In the genomic region with DNA sequence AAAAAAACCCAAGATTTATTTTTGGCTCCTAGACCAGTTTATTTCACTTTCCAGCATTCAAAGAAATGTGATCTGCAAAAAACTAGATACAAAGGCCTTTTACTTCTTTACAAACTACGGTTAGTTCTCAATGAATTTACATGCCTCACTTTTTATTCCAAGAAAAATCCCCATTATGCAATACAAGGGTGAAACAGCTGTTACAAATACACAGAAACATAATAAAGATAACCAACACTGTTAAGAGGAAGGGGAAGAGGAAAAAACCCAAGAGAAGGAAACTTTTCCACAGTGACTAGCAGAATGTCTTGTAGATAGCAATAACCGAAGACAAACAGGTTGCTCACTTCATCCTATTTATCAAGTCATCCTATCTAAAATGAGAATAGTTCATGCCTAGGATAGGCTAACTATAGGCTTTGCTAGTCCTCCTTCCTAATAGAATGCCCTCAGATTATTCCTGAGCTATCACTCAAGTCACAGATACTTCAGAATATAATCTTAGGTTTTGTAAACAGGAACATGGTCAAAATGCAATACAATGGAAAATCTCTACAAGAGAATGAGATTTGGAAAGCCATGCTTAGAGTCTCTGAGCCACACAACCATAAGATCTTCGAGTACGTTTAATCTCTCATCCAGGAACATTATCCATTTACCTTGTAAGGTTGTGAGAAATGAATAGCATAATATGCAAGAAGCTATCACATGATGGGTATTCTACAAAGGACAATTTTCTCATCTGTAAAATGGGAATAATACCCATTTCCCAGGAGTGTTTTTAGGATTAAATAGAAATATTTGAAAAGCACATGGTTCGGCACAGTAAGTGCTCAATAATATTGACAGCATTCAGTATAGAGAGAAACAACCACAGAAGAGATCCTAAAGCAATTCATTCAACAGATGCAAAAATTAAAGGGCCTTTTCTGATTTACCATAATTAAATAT, we compare ENCODE assay signal across 1 cellular context.
TF ChIP-seq lines count a peak whose summit lies in the region.

No MANE protein-coding gene starts in this region.

TF ChIP-seq in A549, 52 proteins besides CTCF, POLR2A, EP300 and RAD21:
- TF ChIP-seq KDM1A (IDR thresholded peaks at IDR 0.05; ENCODE audit: low read depth) (0 out of 2 replicates have a peak, but pooled peaks have one; percentile 34), ZSCAN20 (CRISPR knock-in tag; IDR thresholded peaks at IDR 0.05) (no peak)
